8 cellular contexts compared by ENCODE assay signal in genomic region chr6:166999145-166999844, GRCh38. TPM values are rescaled to one million over a fixed set of nuclear protein-coding genes. Genes with fewer than 3 reads are reported as not detected.
DNase-seq lines count a peak whose midpoint lies in the region; ATAC-seq and TF ChIP-seq lines count a peak whose summit lies in the region.

Gene CEP43, plus strand, starts transcription at chr6:166999397. Its CDS starts 16 bp downstream, at chr6:166999413.

- peaks cover 3% of the 10 kb centered on the region for H3K4me1 ChIP-seq in right cardiac atrium (ENCODE audit: control insufficient read depth, insufficient read depth, low read length)
- peaks cover 0 to 10% of the 10 kb centered on the region in 2 donors for H3K4me1 ChIP-seq in uterus

- TF ChIP-seq CTCF in GM13977 (IDR thresholded peaks at IDR 0.05; ENCODE audit: extremely low read depth, insufficient read depth, missing control alignments) (no peak), uterus (IDR thresholded peaks at IDR 0.05) (peak in 2 of 4 experiments; percentile 5 to 23)

- under 1% methylated on average over 87 of the region's 87 CpGs for WGBS in right cardiac atrium

- H3K9me3 ChIP-seq in right cardiac atrium (ENCODE audit: control insufficient read depth, low read length) (no peaks in the 10 kb centered on the region), uterus (no peaks in the 10 kb centered on the region)

- ATAC-seq in HG02885 (IDR thresholded peaks at IDR 0.05; ENCODE audit: poor library complexity, unreplicated experiment) = peak; percentile 90
- peak; percentile 99 for ATAC-seq in right cardiac atrium

- intact Hi-C loops in right cardiac atrium (cut with DNase I) (no loop called here), uterus (cut with DNase I; ENCODE audit: low total_unique reads) (no loop called here)

- TF ChIP-seq POLR2A in uterus (IDR thresholded peaks at IDR 0.05) = peak; percentile 22 to 31

- H3K27me3 ChIP-seq in right cardiac atrium (ENCODE audit: control insufficient read depth, insufficient read depth) (no peaks in the 10 kb centered on the region), uterus (no peaks in the 10 kb centered on the region)

- peak within 1 kb of the TSS; percentile 71 for H3K4me3 ChIP-seq in right cardiac atrium (ENCODE audit: low read length)
- H3K4me3 ChIP-seq in uterus = peak within 1 kb of the TSS; percentile 86 to 100

- no peak within 1 kb of the TSS for H3K27ac ChIP-seq in right cardiac atrium (ENCODE audit: low read length)
- peak within 1 kb of the TSS; percentile 51 to 71 for H3K27ac ChIP-seq in uterus

- DNase-seq in GM13977 (ENCODE audit: low spot score) (peak; percentile 99), NCI-H1694 treated with DMSO at 0.1 percent for 48 hours (lab: John Stamatoyannopoulos, UW) (peak; percentile 69), T-helper 2 cell (peak; percentile 75 to 94 (median 79)), anterior cingulate cortex (lab: John Stamatoyannopoulos, UW) (peak; percentile 23 to 97 (median 91)), right cardiac atrium (peak; percentile 96 to 98 (median 98)), pulmonary artery endothelial cell (ENCODE audit: low read depth, low spot score) (peak; percentile 81), uterus (peak; percentile 94 to 95)

- in situ Hi-C loops in GM13977 (cut with MboI; ENCODE audit: low pct_unique_long_range_greater_than_20kb, low sequenced_read_pairs, unreplicated experiment) = loop anchor here (10.0 kb wide), 1 partner anchor 136 kb away; no protein-coding TSS in a partner anchor

- no peaks in the 10 kb centered on the region for H3K36me3 ChIP-seq in uterus

RNA-seq across cellular contexts. Expression of gene CEP43, which starts in this region (rescaled TPM):
- total RNA-seq in right cardiac atrium (10 to 100 TPM in 2 of 4 donors, 1 to 10 TPM in 2; 9.0 to 10.7 (median 9.7) TPM), pulmonary artery endothelial cell (11.1 and 25.0 TPM in 2 replicates), uterus (10 to 100 TPM in 3 of 4 donors, 1 to 10 TPM in 1; 8.5 to 59.7 (median 37.2) TPM)
- polyA plus RNA-seq in right cardiac atrium = 6.5 TPM
